Comparison of ENCODE assay signal across 15 cellular contexts in the genomic region with DNA sequence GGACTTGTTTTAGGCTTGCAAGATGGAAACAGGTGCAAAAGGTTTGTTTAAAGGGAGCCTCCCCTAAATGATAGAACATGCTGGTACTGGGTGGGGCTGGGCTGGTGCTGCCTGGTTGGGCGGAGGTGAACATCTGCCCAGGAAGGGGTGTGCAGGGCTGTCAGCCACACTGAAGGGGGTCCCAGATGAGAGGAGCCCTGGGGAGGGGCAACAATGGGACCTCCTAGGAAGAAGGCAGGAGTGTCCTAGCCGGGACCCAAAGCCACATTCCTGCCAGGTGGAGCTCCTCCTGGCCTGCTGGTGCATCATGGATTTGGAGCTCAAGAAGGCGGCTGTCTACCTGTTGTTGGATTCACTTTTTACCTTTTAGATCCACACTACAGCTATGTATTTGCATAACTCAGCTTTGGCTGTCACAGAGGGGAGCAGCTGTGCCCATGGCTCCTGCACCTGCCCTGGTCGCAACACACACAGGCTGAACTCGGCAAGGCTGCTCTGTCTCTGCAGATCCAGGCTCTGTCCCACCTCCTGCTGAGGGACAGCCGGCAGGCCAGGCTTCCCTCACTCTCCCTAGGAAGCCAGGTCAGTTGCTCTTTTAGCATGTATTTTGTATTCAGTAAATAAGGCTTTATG. TPM values are rescaled to one million over a fixed set of nuclear protein-coding genes. Genes with fewer than 3 reads are reported as not detected.
"Had no signal": no experiment of that assay in that cellular context is flagged by ENCODE, and none has a peak within 500 bp of the region (broad histone marks: within the 10 kb centered on the region; RNA-seq: fewer than 3 reads in every experiment).

No MANE protein-coding gene starts in this region.

- H3K36me3 ChIP-seq: ascending aorta, breast epithelium, ovary had no signal

- H3K4me1 ChIP-seq: ascending aorta, breast epithelium, foreskin keratinocyte had no signal

- H3K27me3 ChIP-seq: ascending aorta, foreskin keratinocyte, ovary had no signal

- H3K9me3 Mint-ChIP-seq: activated naive CD4-positive, alpha-beta T cell treated with anti-CD3 and anti-CD28 coated beads for 36 hours; activated T-helper 2 cell treated with anti-CD3 and anti-CD28 coated beads, Interferon-gamma antibody, Interleukin-2, Interleukin-4, amounts not matched to agents 10 μg/mL and 5 μg/mL and 100 μg/mL, durations not matched to agents 14 hours and 24 hours and 36 hours; effector memory CD8-positive, alpha-beta T cell; immature natural killer cell; stimulated activated naive CD8-positive, alpha-beta T cell treated with anti-CD3 and anti-CD28 coated beads, Interleukin-15, amount 100 ng/mL, for 72 hours; type B pancreatic cell had no signal

- ATAC-seq: effector memory CD8-positive, alpha-beta T cell; foreskin keratinocyte; sciatic nerve had no signal

- H3K36me3 Mint-ChIP-seq: immature natural killer cell, type B pancreatic cell had no signal

- H3K27ac ChIP-seq: ascending aorta, breast epithelium, foreskin keratinocyte, ovary had no signal

- H3K4me3 Mint-ChIP-seq: activated naive CD4-positive, alpha-beta T cell treated with anti-CD3 and anti-CD28 coated beads for 36 hours; effector memory CD8-positive, alpha-beta T cell; immature natural killer cell; stimulated activated naive CD8-positive, alpha-beta T cell treated with anti-CD3 and anti-CD28 coated beads, Interleukin-15, amount 100 ng/mL, for 72 hours; type B pancreatic cell had no signal

- DNase-seq: activated CD4-positive, alpha-beta T cell treated with anti-CD3 and anti-CD28 coated beads for 1 hour; activated CD4-positive, alpha-beta T cell treated with anti-CD3 and anti-CD28 coated beads, Interleukin-2, amount 50 U/mL, for 4 hours; activated naive CD4-positive, alpha-beta T cell treated with anti-CD3 and anti-CD28 coated beads for 36 hours; activated T-cell treated with anti-CD3 and anti-CD28 coated beads for 4 hours; dermis blood vessel endothelial cell; effector memory CD8-positive, alpha-beta T cell; foreskin keratinocyte; immature natural killer cell; ovary; stimulated activated naive CD8-positive, alpha-beta T cell treated with anti-CD3 and anti-CD28 coated beads, Interleukin-15, amount 100 ng/mL, for 72 hours had no signal

- H3K27ac Mint-ChIP-seq: activated naive CD4-positive, alpha-beta T cell treated with anti-CD3 and anti-CD28 coated beads for 36 hours; activated T-helper 2 cell treated with anti-CD3 and anti-CD28 coated beads, Interferon-gamma antibody, Interleukin-2, Interleukin-4, amounts not matched to agents 10 μg/mL and 5 μg/mL and 100 μg/mL, durations not matched to agents 14 hours and 24 hours and 36 hours; immature natural killer cell; stimulated activated naive CD8-positive, alpha-beta T cell treated with anti-CD3 and anti-CD28 coated beads, Interleukin-15, amount 100 ng/mL, for 72 hours; type B pancreatic cell had no signal

- H3K9me3 ChIP-seq: ascending aorta, breast epithelium, ovary had no signal

- H3K4me3 ChIP-seq: ascending aorta, breast epithelium, ovary had no signal

RNA-seq across cellular contexts. Expression of gene ADARB2, which starts 59.9 kb away (rescaled TPM):
- total RNA-seq: ascending aorta, dermis blood vessel endothelial cell, foreskin keratinocyte had no signal
- polyA plus RNA-seq: foreskin keratinocyte had no signal
